1 cellular context compared by ENCODE assay signal in the genomic region with DNA sequence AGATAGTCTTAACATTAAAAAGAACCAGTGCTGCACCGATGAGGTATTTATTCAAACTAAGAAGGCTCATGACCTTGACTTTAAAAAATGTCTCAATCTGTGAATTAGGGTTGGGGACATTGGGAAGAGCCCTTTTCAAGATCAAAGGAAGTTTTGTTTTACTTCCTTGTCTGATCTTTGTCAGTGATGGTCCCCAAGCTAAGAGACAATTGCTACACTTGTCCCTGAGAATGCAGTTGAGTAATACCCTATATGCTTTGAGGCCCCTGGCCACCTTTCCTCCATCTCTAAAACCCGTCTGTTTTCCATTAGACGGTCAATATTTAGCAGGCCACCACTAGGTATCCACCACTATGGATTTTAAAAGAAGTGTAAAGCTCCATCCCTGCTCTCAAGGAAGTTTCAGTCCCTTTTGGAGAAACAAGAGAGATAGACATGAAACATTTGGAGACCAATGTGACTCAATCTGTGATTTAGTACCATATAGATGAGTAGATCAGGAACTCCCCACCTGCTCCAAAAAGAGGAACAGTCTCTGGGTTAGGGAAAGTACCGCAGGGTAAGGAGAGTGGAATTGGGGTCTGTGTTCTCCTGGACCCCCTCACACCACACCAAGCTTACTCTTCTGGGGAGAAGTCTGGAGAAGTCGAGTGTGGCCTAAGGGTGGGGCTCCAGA.
A peak's percentile ranks its signal among the peaks of the same experiment; 100 is the strongest.
TF ChIP-seq lines count a peak whose summit lies in the region.

No MANE protein-coding gene starts in this region.

TF ChIP-seq in HepG2, 621 proteins besides CTCF, POLR2A, EP300 and RAD21 (continued from another document):
- TF ChIP-seq, protein P1, sequence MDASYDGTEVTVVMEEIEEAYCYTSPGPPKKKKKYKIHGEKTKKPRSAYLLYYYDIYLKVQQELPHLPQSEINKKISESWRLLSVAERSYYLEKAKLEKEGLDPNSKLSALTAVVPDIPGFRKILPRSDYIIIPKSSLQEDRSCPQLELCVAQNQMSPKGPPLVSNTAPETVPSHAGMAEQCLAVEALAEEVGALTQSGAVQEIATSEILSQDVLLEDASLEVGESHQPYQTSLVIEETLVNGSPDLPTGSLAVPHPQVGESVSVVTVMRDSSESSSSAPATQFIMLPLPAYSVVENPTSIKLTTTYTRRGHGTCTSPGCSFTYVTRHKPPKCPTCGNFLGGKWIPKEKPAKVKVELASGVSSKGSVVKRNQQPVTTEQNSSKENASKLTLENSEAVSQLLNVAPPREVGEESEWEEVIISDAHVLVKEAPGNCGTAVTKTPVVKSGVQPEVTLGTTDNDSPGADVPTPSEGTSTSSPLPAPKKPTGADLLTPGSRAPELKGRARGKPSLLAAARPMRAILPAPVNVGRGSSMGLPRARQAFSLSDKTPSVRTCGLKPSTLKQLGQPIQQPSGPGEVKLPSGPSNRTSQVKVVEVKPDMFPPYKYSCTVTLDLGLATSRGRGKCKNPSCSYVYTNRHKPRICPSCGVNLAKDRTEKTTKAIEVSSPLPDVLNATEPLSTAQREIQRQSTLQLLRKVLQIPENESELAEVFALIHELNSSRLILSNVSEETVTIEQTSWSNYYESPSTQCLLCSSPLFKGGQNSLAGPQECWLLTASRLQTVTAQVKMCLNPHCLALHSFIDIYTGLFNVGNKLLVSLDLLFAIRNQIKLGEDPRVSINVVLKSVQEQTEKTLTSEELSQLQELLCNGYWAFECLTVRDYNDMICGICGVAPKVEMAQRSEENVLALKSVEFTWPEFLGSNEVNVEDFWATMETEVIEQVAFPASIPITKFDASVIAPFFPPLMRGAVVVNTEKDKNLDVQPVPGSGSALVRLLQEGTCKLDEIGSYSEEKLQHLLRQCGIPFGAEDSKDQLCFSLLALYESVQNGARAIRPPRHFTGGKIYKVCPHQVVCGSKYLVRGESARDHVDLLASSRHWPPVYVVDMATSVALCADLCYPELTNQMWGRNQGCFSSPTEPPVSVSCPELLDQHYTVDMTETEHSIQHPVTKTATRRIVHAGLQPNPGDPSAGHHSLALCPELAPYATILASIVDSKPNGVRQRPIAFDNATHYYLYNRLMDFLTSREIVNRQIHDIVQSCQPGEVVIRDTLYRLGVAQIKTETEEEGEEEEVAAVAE (CRISPR knock-in tag; IDR thresholded peaks at IDR 0.05; ENCODE audit: borderline replicate concordance): peak; percentile 40; the same call in 1 of the 2 replicates
- TF ChIP-seq, protein P2, sequence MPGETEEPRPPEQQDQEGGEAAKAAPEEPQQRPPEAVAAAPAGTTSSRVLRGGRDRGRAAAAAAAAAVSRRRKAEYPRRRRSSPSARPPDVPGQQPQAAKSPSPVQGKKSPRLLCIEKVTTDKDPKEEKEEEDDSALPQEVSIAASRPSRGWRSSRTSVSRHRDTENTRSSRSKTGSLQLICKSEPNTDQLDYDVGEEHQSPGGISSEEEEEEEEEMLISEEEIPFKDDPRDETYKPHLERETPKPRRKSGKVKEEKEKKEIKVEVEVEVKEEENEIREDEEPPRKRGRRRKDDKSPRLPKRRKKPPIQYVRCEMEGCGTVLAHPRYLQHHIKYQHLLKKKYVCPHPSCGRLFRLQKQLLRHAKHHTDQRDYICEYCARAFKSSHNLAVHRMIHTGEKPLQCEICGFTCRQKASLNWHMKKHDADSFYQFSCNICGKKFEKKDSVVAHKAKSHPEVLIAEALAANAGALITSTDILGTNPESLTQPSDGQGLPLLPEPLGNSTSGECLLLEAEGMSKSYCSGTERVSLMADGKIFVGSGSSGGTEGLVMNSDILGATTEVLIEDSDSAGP (CRISPR knock-in tag; IDR thresholded peaks at IDR 0.05; ENCODE audit: borderline replicate concordance): no peak
